In genomic region chr11:94909371-94909820, GRCh38 we compare ENCODE assay signal across 18 cellular contexts.
DNase-seq lines count a peak whose midpoint lies in the region; ATAC-seq and TF ChIP-seq lines count a peak whose summit lies in the region.
"Had no signal": no experiment of that assay in that cellular context is flagged by ENCODE, and none has a peak within 500 bp of the region (broad histone marks: within the 10 kb centered on the region; RNA-seq: fewer than 3 reads in every experiment).

No MANE protein-coding gene starts in this region.

- no peaks in the 10 kb centered on the region for H3K79me2 ChIP-seq in PC-9 (ENCODE audit: low read depth)
- H3K79me2 ChIP-seq: parathyroid adenoma had no signal

- H2AFZ ChIP-seq in PC-9: no peak overlapping the region
- H2AFZ ChIP-seq: parathyroid adenoma had no signal

- POLR2A ChIA-PET in PC-9 (lab: Charles Lee; ENCODE audit: unreplicated experiment): no interaction called here

- no peaks in the 10 kb centered on the region for H3K9me2 ChIP-seq in PC-9 (ENCODE audit: insufficient read depth)

- H3K9me3 ChIP-seq in PC-9 (ENCODE audit: insufficient read depth, low read depth): no peaks in the 10 kb centered on the region

- no peaks in the 10 kb centered on the region for H3K4me1 ChIP-seq in PC-9 (replicated peaks; ENCODE audit: insufficient read depth)
- H3K4me1 ChIP-seq: parathyroid adenoma had no signal

- H3K36me3 ChIP-seq in brain microvascular endothelial cell (replicated peaks) (peaks cover 2% of the 10 kb centered on the region), PC-9 (ENCODE audit: low read depth) (peaks cover 42% of the 10 kb centered on the region)

- no peak overlapping the region for H3K4me3 ChIP-seq in brain microvascular endothelial cell (ENCODE audit: low read depth, low read length)
- no peak overlapping the region for H3K4me3 ChIP-seq in PC-9

- no peak overlapping the region for H3K4me2 ChIP-seq in PC-9

- no peaks in the 10 kb centered on the region for H3K27me3 ChIP-seq in brain microvascular endothelial cell (replicated peaks)
- H3K27me3 ChIP-seq in PC-9 (ENCODE audit: insufficient read depth, low read depth): no peaks in the 10 kb centered on the region

- DNase-seq in AG08396 (ENCODE audit: low spot score) (peak; percentile 75), HT1080 (ENCODE audit: low read depth) (peak; percentile 60), brain microvascular endothelial cell (peak; percentile 68), kidney tubule cell (ENCODE audit: low spot score) (peak; percentile 44), PC-9 (no peak), NCI-H510A (lab: John Stamatoyannopoulos, UW) (no peak), DMS153 (lab: John Stamatoyannopoulos, UW) (no peak)
- DNase-seq: activated CD4-positive, alpha-beta T cell treated with anti-CD3 and anti-CD28 coated beads, Interleukin-2, amount 50 U/mL, for 1 hour; DMS79 treated with DMSO at 0.1 percent for 48 hours; effector CD8-positive, alpha-beta T cell; erythroblast; glutamatergic neuron; midbrain; NCI-H187 had no signal

- H3K27ac ChIP-seq in brain microvascular endothelial cell (no peak overlapping the region), PC-9 (no peak overlapping the region)
- H3K27ac ChIP-seq: parathyroid adenoma had no signal

- CTCF ChIA-PET in PC-9 (lab: Charles Lee): no interaction called here

- ATAC-seq in GM19452 (IDR thresholded peaks at IDR 0.05; ENCODE audit: unreplicated experiment): no peak
- ATAC-seq: left lobe of liver, sciatic nerve had no signal

- intact Hi-C loops in PC-9 (cut with micrococcal nuclease; ENCODE audit: unreplicated experiment): no loop called here

- no TSS peak for BruUV-seq in PC-9 (replicated peaks; lab: Mats Ljungman, UMichigan)

- no peaks in the 10 kb centered on the region for H4K20me1 ChIP-seq in PC-9 (ENCODE audit: insufficient read depth)

- TF ChIP-seq CTCF in brain microvascular endothelial cell (IDR thresholded peaks at IDR 0.05; ENCODE audit: low read depth, low read length, missing control alignments): no peak
- no peak for TF ChIP-seq CTCF in PC-9 (conservative IDR thresholded peaks at IDR 0.05)

- in situ Hi-C loops in brain microvascular endothelial cell (cut with HindIII; ENCODE audit: low pct_ligation_motif_present, low sequenced_read_pairs): no loop called here

- H3F3A ChIP-seq in PC-9 (ENCODE audit: insufficient read depth, low read depth): peaks cover 10% of the 10 kb centered on the region; the same call in 1 of the 2 replicates

Comparison
In these comparisons a context has a peak if more than half of its experiments do, and no peak if none do; other contexts are left out.
1. DNase-seq: peak in AG08396 (single experiment), HT1080 (single experiment), brain microvascular endothelial cell (single experiment) and kidney tubule cell (single experiment); none in PC-9 (0 of 2), NCI-H510A (single experiment) and DMS153 (single experiment).